8 cellular contexts compared by ENCODE assay signal in genomic region chr2:45585267-45585861, GRCh38. TPM values are rescaled to one million over a fixed set of nuclear protein-coding genes. Genes with fewer than 3 reads are reported as not detected.
DNase-seq lines count a peak whose midpoint lies in the region; ATAC-seq and TF ChIP-seq lines count a peak whose summit lies in the region.

No MANE protein-coding gene starts in this region.

- H3K9me3 ChIP-seq in naive thymus-derived CD4-positive, alpha-beta T cell (ENCODE audit: control insufficient read depth in 2 of 3, low read length in 3 of 3): no peaks in the 10 kb centered on the region

- peak; percentile 36 for DNase-seq in COR-L47 (lab: John Stamatoyannopoulos, UW)
- DNase-seq in HEK293T (ENCODE audit: extremely low spot score): peak; percentile 24
- DNase-seq in RPMI7951 (ENCODE audit: low read depth): peak; percentile 46
- peak; percentile 34 for DNase-seq in epidermal melanocyte (ENCODE audit: insufficient read length, low spot score)
- peak in 4 of 9 donors; percentile 19 to 31 (median 26) for DNase-seq in naive thymus-derived CD4-positive, alpha-beta T cell
- no peak for DNase-seq in GM19240 (ENCODE audit: insufficient read length, low spot score)
- DNase-seq in stimulated activated effector memory CD8-positive, alpha-beta T cell treated with anti-CD3 and anti-CD28 coated beads, Interleukin-12 subunit alpha, Interleukin-12 subunit beta, amount 100 ng/mL, for 72 hours (ENCODE audit: low spot score in 2 of 2): no peak
- DNase-seq in ureter (ENCODE audit: low spot score): no peak

- H3K9me3 Mint-ChIP-seq in naive thymus-derived CD4-positive, alpha-beta T cell: no peaks in the 10 kb centered on the region
- H3K9me3 Mint-ChIP-seq in stimulated activated effector memory CD8-positive, alpha-beta T cell treated with anti-CD3 and anti-CD28 coated beads, Interleukin-12 subunit alpha, Interleukin-12 subunit beta, amount 100 ng/mL, for 72 hours: no peaks in the 10 kb centered on the region

- peaks cover 0 to 5% of the 10 kb centered on the region in 2 donors for H3K4me1 ChIP-seq in naive thymus-derived CD4-positive, alpha-beta T cell (ENCODE audit: control insufficient read depth in 2 of 2, insufficient read depth in 2 of 2, low read length in 2 of 2)

- peaks cover 7 to 22% (median 15%) of the 10 kb centered on the region in 5 donors for H3K36me3 Mint-ChIP-seq in naive thymus-derived CD4-positive, alpha-beta T cell
- H3K36me3 Mint-ChIP-seq in stimulated activated effector memory CD8-positive, alpha-beta T cell treated with anti-CD3 and anti-CD28 coated beads, Interleukin-12 subunit alpha, Interleukin-12 subunit beta, amount 100 ng/mL, for 72 hours: peaks cover 11% of the 10 kb centered on the region

- ATAC-seq in naive thymus-derived CD4-positive, alpha-beta T cell: peak; percentile 84
- no peak for ATAC-seq in stimulated activated effector memory CD8-positive, alpha-beta T cell treated with anti-CD3 and anti-CD28 coated beads, Interleukin-12 subunit alpha, Interleukin-12 subunit beta, amount 100 ng/mL, for 72 hours

- H3K4me3 ChIP-seq in naive thymus-derived CD4-positive, alpha-beta T cell (ENCODE audit: low read length): no peak overlapping the region

- H3K27ac ChIP-seq in naive thymus-derived CD4-positive, alpha-beta T cell (ENCODE audit: low read depth, low read length): no peak overlapping the region

- no peaks in the 10 kb centered on the region for H3K27me3 ChIP-seq in naive thymus-derived CD4-positive, alpha-beta T cell (ENCODE audit: control insufficient read depth in 2 of 2, insufficient read depth in 2 of 2, low read length in 2 of 2)

- CTCF ChIA-PET in HEK293T (lab: Yijun Ruan, JAX): interaction anchor here (0.6 to 1.2 kb wide), 5 partner anchors 12 to 1604 kb away, joined by 3 to 6 read pairs (median 4); no protein-coding TSS in a partner anchor
- CTCF ChIA-PET in naive thymus-derived CD4-positive, alpha-beta T cell (lab: Charles Lee): interaction anchor here (1.1 kb wide), 1 partner anchor 11 kb away, joined by 6 read pairs; no protein-coding TSS in a partner anchor

- intact Hi-C loops in naive thymus-derived CD4-positive, alpha-beta T cell (cut with micrococcal nuclease): loop anchor here (1.0 to 2.0 kb wide), 5 partner anchors 17 to 193 kb away; no protein-coding TSS in a partner anchor

- H3K36me3 ChIP-seq in naive thymus-derived CD4-positive, alpha-beta T cell (ENCODE audit: control insufficient read depth in 2 of 3, insufficient read depth in 3 of 3, low read length in 3 of 3): no peaks in the 10 kb centered on the region

- no peak overlapping the region for H3K4me3 Mint-ChIP-seq in naive thymus-derived CD4-positive, alpha-beta T cell
- H3K4me3 Mint-ChIP-seq in stimulated activated effector memory CD8-positive, alpha-beta T cell treated with anti-CD3 and anti-CD28 coated beads, Interleukin-12 subunit alpha, Interleukin-12 subunit beta, amount 100 ng/mL, for 72 hours: no peak overlapping the region

- H3K4me1 Mint-ChIP-seq in naive thymus-derived CD4-positive, alpha-beta T cell: peaks cover 15 to 31% (median 25%) of the 10 kb centered on the region in 7 donors
- peaks cover 11% of the 10 kb centered on the region for H3K4me1 Mint-ChIP-seq in stimulated activated effector memory CD8-positive, alpha-beta T cell treated with anti-CD3 and anti-CD28 coated beads, Interleukin-12 subunit alpha, Interleukin-12 subunit beta, amount 100 ng/mL, for 72 hours

- H3K27me3 Mint-ChIP-seq in naive thymus-derived CD4-positive, alpha-beta T cell: no peaks in the 10 kb centered on the region

- H3K27ac Mint-ChIP-seq in naive thymus-derived CD4-positive, alpha-beta T cell: no peak overlapping the region
- H3K27ac Mint-ChIP-seq in stimulated activated effector memory CD8-positive, alpha-beta T cell treated with anti-CD3 and anti-CD28 coated beads, Interleukin-12 subunit alpha, Interleukin-12 subunit beta, amount 100 ng/mL, for 72 hours: no peak overlapping the region

- POLR2A ChIA-PET in HEK293T (lab: Yijun Ruan, JAX): no interaction called here
- POLR2A ChIA-PET in naive thymus-derived CD4-positive, alpha-beta T cell (lab: Charles Lee): no interaction called here

TF ChIP-seq in HEK293T, 16 proteins besides CTCF, POLR2A, EP300 and RAD21:
- TF ChIP-seq PKNOX1 (IDR thresholded peaks at IDR 0.05) (no peak), ELF4 (IDR thresholded peaks at IDR 0.05) (no peak), FOXK2 (IDR thresholded peaks at IDR 0.05) (no peak), FOXA1 (IDR thresholded peaks at IDR 0.05) (no peak), ARNT (IDR thresholded peaks at IDR 0.05) (no peak), NFRKB (IDR thresholded peaks at IDR 0.05) (no peak), CTBP1 (IDR thresholded peaks at IDR 0.05; ENCODE audit: borderline replicate concordance) (no peak), TARDBP (IDR thresholded peaks at IDR 0.05) (no peak), HDGF (IDR thresholded peaks at IDR 0.05; ENCODE audit: borderline replicate concordance) (no peak), ZNF384 (IDR thresholded peaks at IDR 0.05) (no peak), FOXM1 (IDR thresholded peaks at IDR 0.05; ENCODE audit: borderline replicate concordance) (no peak), BHLHE40 (IDR thresholded peaks at IDR 0.05; ENCODE audit: borderline replicate concordance) (no peak), LEF1 (IDR thresholded peaks at IDR 0.05; ENCODE audit: borderline replicate concordance) (no peak), SP1 (IDR thresholded peaks at IDR 0.05) (no peak)
TF ChIP-seq in HEK293T: peak in this region for 0.

RNA-seq across cellular contexts. Expression of gene SRBD1, which starts 25.7 kb away (rescaled TPM):
- total RNA-seq in RPMI7951 (2014; rRNA removed; shearing (Covaris generic)): 13.4 and 19.7 TPM in 2 replicates
- total RNA-seq in naive thymus-derived CD4-positive, alpha-beta T cell: 10 to 100 TPM; 17.7 to 28.1 (median 23.3) TPM
- 10 to 100 TPM; 14.0 to 15.1 TPM for polyA plus RNA-seq in naive thymus-derived CD4-positive, alpha-beta T cell
- total RNA-seq in ureter: 30.3 TPM

Comparison
In these comparisons a context has a peak if more than half of its experiments do, and no peak if none do; other contexts are left out.
1. DNase-seq: peak in COR-L47 (single experiment), HEK293T (single experiment), RPMI7951 (single experiment) and epidermal melanocyte (single experiment); none in GM19240 (single experiment), stimulated activated effector memory CD8-positive, alpha-beta T cell treated with anti-CD3 and anti-CD28 coated beads, Interleukin-12 subunit alpha, Interleukin-12 subunit beta, amount 100 ng/mL, for 72 hours (0 of 2) and ureter (single experiment).